Comparison of ENCODE assay signal across 9 cellular contexts in genomic region chr11:133947298-133947905, GRCh38. TPM values are rescaled to one million over a fixed set of nuclear protein-coding genes. Genes with fewer than 3 reads are reported as not detected.
A peak's percentile ranks its signal among the peaks of the same experiment; 100 is the strongest.
DNase-seq lines count a peak whose midpoint lies in the region; ATAC-seq and TF ChIP-seq lines count a peak whose summit lies in the region.
"Had no signal": no experiment of that assay in that cellular context is flagged by ENCODE, and none has a peak within 500 bp of the region (broad histone marks: within the 10 kb centered on the region; RNA-seq: fewer than 3 reads in every experiment).

No MANE protein-coding gene starts in this region.

- no peak overlapping the region for H2AFZ ChIP-seq in OCI-LY3 (ENCODE audit: low read depth, low read length)

- H3K36me3 ChIP-seq in OCI-LY3 (replicated peaks; ENCODE audit: low read depth, low read length): no peaks in the 10 kb centered on the region
- peaks cover 0 to 18% of the 10 kb centered on the region in 2 donors for H3K36me3 ChIP-seq in gastroesophageal sphincter
- H3K36me3 ChIP-seq: SJSA1 had no signal

- no peaks in the 10 kb centered on the region for H3K79me2 ChIP-seq in OCI-LY3 (ENCODE audit: low read length)

- DNase-seq in Daoy (ENCODE audit: low read depth) (peak; percentile 81), HEK293T (ENCODE audit: extremely low spot score) (peak; percentile 47), retinal pigment epithelial cell (ENCODE audit: low read depth) (no peak), HuH-7.5 (ENCODE audit: low spot score) (no peak), retina (no peak)
- DNase-seq in activated T-helper 1 cell treated with anti-CD3 and anti-CD28 coated beads, Interleukin-2, amount 50 U/mL, for 16 hours (ENCODE audit: low read depth in 1 of 2, low spot score in 1 of 2): peak; percentile 31 to 37

- H3K4me1 ChIP-seq in OCI-LY3 (ENCODE audit: low read length) (no peaks in the 10 kb centered on the region; the same call in 1 of the 2 replicates), gastroesophageal sphincter (peaks cover 7 to 97% (median 73%) of the 10 kb centered on the region in 3 donors)
- H3K4me1 ChIP-seq: SJSA1 had no signal

- peak overlapping the region; percentile 30; the same call in 1 of the 2 replicates for H3K4me2 ChIP-seq in OCI-LY3 (ENCODE audit: low read length)

- H3K9ac ChIP-seq in OCI-LY3 (ENCODE audit: low read length): no peak overlapping the region

- H4K20me1 ChIP-seq in OCI-LY3 (ENCODE audit: insufficient read depth, low read length): no peaks in the 10 kb centered on the region

- ATAC-seq in gastroesophageal sphincter: peak; percentile 51

- CTCF ChIA-PET in HEK293T (lab: Yijun Ruan, JAX): interaction anchor here (0.6 to 1.1 kb wide), 3 partner anchors 20 to 183 kb away, joined by 3 to 4 read pairs (median 4); no protein-coding TSS in a partner anchor

- H3K4me3 ChIP-seq in OCI-LY3 (ENCODE audit: low read length): peak overlapping the region; percentile 37
- peak overlapping the region in 1 of 2 donors; percentile 19 for H3K4me3 ChIP-seq in gastroesophageal sphincter
- H3K4me3 ChIP-seq in retinal pigment epithelial cell (ENCODE audit: low read length): no peak overlapping the region
- H3K4me3 ChIP-seq: SJSA1 had no signal

- H3K27me3 ChIP-seq in OCI-LY3 (ENCODE audit: low read depth, low read length) (peaks cover 14% of the 10 kb centered on the region; the same call in 1 of the 2 replicates), gastroesophageal sphincter (no peaks in the 10 kb centered on the region)
- H3K27me3 ChIP-seq: SJSA1 had no signal

- TF ChIP-seq CTCF in OCI-LY3 (IDR thresholded peaks at IDR 0.05; ENCODE audit: low read depth, low read length) (peak; percentile 39), gastroesophageal sphincter (IDR thresholded peaks at IDR 0.05) (peak in 2 of 4 experiments; percentile 36 to 70), retinal pigment epithelial cell (conservative IDR thresholded peaks at IDR 0.05; ENCODE audit: low read depth, low read length) (peak; percentile 74)

- POLR2A ChIA-PET in HEK293T (lab: Yijun Ruan, JAX): interaction anchor here (0.6 to 1.6 kb wide), 5 partner anchors 9 to 277 kb away, joined by 3 to 5 read pairs (median 3); partner anchors contain the start of genes IGSF9B and VPS26B

- no peak overlapping the region for H3K27ac ChIP-seq in OCI-LY3 (ENCODE audit: low read length)
- H3K27ac ChIP-seq in gastroesophageal sphincter: peak overlapping the region; percentile 0 to 97 (median 94)
- H3K27ac ChIP-seq: SJSA1 had no signal

- TF ChIP-seq EP300 in gastroesophageal sphincter (IDR thresholded peaks at IDR 0.05): no peak

- TF ChIP-seq POLR2A in gastroesophageal sphincter (IDR thresholded peaks at IDR 0.05): no peak

- H3K9me3 ChIP-seq in OCI-LY3 (ENCODE audit: insufficient read depth, low read length) (no peaks in the 10 kb centered on the region), gastroesophageal sphincter (no peaks in the 10 kb centered on the region)
- H3K9me3 ChIP-seq: SJSA1 had no signal

- 6 to 14% methylated on average over 8 to 12 of the region's 13 CpGs for WGBS in gastroesophageal sphincter (ENCODE audit: low coverage in 1 of 2), 2 donors

TF ChIP-seq in HEK293T, 16 proteins besides CTCF, POLR2A, EP300 and RAD21:
- TF ChIP-seq LEF1 (IDR thresholded peaks at IDR 0.05; ENCODE audit: borderline replicate concordance): no peak
- TF ChIP-seq HDGF (IDR thresholded peaks at IDR 0.05; ENCODE audit: borderline replicate concordance): no peak
- no peak for TF ChIP-seq BHLHE40 (IDR thresholded peaks at IDR 0.05; ENCODE audit: borderline replicate concordance)
- no peak for TF ChIP-seq FOXM1 (IDR thresholded peaks at IDR 0.05; ENCODE audit: borderline replicate concordance)
- TF ChIP-seq PKNOX1 (IDR thresholded peaks at IDR 0.05): no peak
- TF ChIP-seq FOXA1 (IDR thresholded peaks at IDR 0.05): no peak

RNA-seq across cellular contexts. Expression of gene IGSF9B, which starts 9.4 kb away (rescaled TPM):
- 1.0 and 1.3 TPM in 2 replicates for total RNA-seq in Daoy (2014; rRNA removed; shearing (Covaris generic))
- total RNA-seq in gastroesophageal sphincter: 100 to 1,000 TPM in 1 of 4 donors, 10 to 100 TPM in 3; 24.1 to 120 (median 43.3) TPM
- total RNA-seq: SJSA1 had no signal

Comparison
In these comparisons a context has a peak if more than half of its experiments do, and no peak if none do; other contexts are left out.
1. DNase-seq: peak in Daoy (single experiment), HEK293T (single experiment) and activated T-helper 1 cell treated with anti-CD3 and anti-CD28 coated beads, Interleukin-2, amount 50 U/mL, for 16 hours (2 of 2); none in retinal pigment epithelial cell (single experiment), HuH-7.5 (single experiment) and retina (single experiment).
2. RNA of gene IGSF9B, which starts 9.4 kb away (total RNA-seq): 24.1 to 120 TPM in gastroesophageal sphincter; 1.0 to 1.3 TPM in Daoy; every median in the first group is over 10 times any median in the second.